Comparison of ENCODE assay signal across 28 cellular contexts in genomic region chr2:54955358-54955673, GRCh38.
DNase-seq lines count a peak whose midpoint lies in the region; ATAC-seq and TF ChIP-seq lines count a peak whose summit lies in the region.
"Had no signal": no experiment of that assay in that cellular context is flagged by ENCODE, and none has a peak within 500 bp of the region (broad histone marks: within the 10 kb centered on the region; RNA-seq: fewer than 3 reads in every experiment).

No MANE protein-coding gene starts in this region.

- no peaks in the 10 kb centered on the region for H3K79me2 ChIP-seq in neural progenitor cell (ENCODE audit: low read depth)

- H3K27me3 Mint-ChIP-seq in progenitor cell of endocrine pancreas (no peaks in the 10 kb centered on the region), neural progenitor cell (ENCODE audit: insufficient read depth, low read depth) (peaks cover 3% of the 10 kb centered on the region)
- H3K27me3 Mint-ChIP-seq: IgD-negative memory B cell; stimulated activated naive CD8-positive, alpha-beta T cell treated with anti-CD3 and anti-CD28 coated beads, Interleukin-15, Interleukin-2, amounts not matched to agents 100 ng/mL and 50 ng/mL, for 24 hours; T-helper 17 cell had no signal

- no peaks in the 10 kb centered on the region for H3K9me3 ChIP-seq in IMR-90 (ENCODE audit: control insufficient read depth, insufficient read depth, low read length)
- no peaks in the 10 kb centered on the region for H3K9me3 ChIP-seq in neuronal stem cell (replicated peaks in 1 of 2; ENCODE audit: control insufficient read depth in 2 of 2, insufficient read depth in 1 of 2, low read depth in 1 of 2, low read length in 2 of 2)
- no peaks in the 10 kb centered on the region for H3K9me3 ChIP-seq in neural progenitor cell (ENCODE audit: low read depth)
- H3K9me3 ChIP-seq: esophagus muscularis mucosa, right lobe of liver, tibial artery had no signal

- H3K36me3 Mint-ChIP-seq in progenitor cell of endocrine pancreas (ENCODE audit: insufficient read depth) = no peaks in the 10 kb centered on the region
- H3K36me3 Mint-ChIP-seq in neural progenitor cell = no peaks in the 10 kb centered on the region
- H3K36me3 Mint-ChIP-seq: CD8-positive, alpha-beta T cell; WTC11 had no signal

- POLR2A ChIA-PET in IMR-90 (lab: Charles Lee; ENCODE audit: unreplicated experiment) = no interaction called here

- WGBS in IMR-90 (ENCODE audit: extremely low coverage in 2 of 2, insufficient read length in 1 of 2), 2 experiments = no CpG with 5 or more reads among the region's 3 CpGs
- no CpG with 5 or more reads among the region's 3 CpGs for WGBS in neuronal stem cell (ENCODE audit: extremely low coverage in 2 of 2, insufficient read length in 2 of 2, insufficient replicate concordance in 1 of 2), 2 donors

- no peak overlapping the region for H2BK20ac ChIP-seq in IMR-90 (ENCODE audit: low read depth, low read length)

- H4K20me1 ChIP-seq in IMR-90 (ENCODE audit: insufficient read depth, low read length) (no peaks in the 10 kb centered on the region), neural progenitor cell (ENCODE audit: low read depth) (no peaks in the 10 kb centered on the region)

- H2BK120ac ChIP-seq in IMR-90 (ENCODE audit: low read depth, low read length) (no peak overlapping the region), neuronal stem cell (ENCODE audit: low read depth, low read length) (no peak overlapping the region)

- H2AFZ ChIP-seq in IMR-90 (replicated peaks; ENCODE audit: low read length, poor library complexity) (no peak overlapping the region), neuronal stem cell (ENCODE audit: low read length) (no peak overlapping the region), neural progenitor cell (replicated peaks) (no peak overlapping the region)

- H3K36me3 ChIP-seq in IMR-90 (ENCODE audit: control insufficient read depth, insufficient read depth, low read length) (no peaks in the 10 kb centered on the region), neuronal stem cell (replicated peaks in 1 of 2; ENCODE audit: control insufficient read depth in 2 of 2, insufficient read depth in 2 of 2, low read length in 2 of 2) (no peaks in the 10 kb centered on the region), neural progenitor cell (no peaks in the 10 kb centered on the region)
- H3K36me3 ChIP-seq: esophagus muscularis mucosa, right lobe of liver, tibial artery had no signal

- H3K9ac ChIP-seq in IMR-90 (ENCODE audit: low read depth, low read length) = no peak overlapping the region
- no peak overlapping the region for H3K9ac ChIP-seq in neuronal stem cell (ENCODE audit: low read depth, low read length, poor library complexity)
- H3K9ac ChIP-seq in neural progenitor cell = no peak overlapping the region

- H4K8ac ChIP-seq in IMR-90 (ENCODE audit: low read depth in 2 of 2, low read length in 2 of 2) = no peak overlapping the region
- H4K8ac ChIP-seq in neuronal stem cell (ENCODE audit: low read depth, low read length) = no peak overlapping the region

- H3K4me3 Mint-ChIP-seq in progenitor cell of endocrine pancreas (ENCODE audit: low read depth) (no peak overlapping the region), neural progenitor cell (no peak overlapping the region)
- H3K4me3 Mint-ChIP-seq: activated naive CD4-positive, alpha-beta T cell treated with anti-CD3 and anti-CD28 coated beads for 36 hours; CD8-positive, alpha-beta T cell; IgD-negative memory B cell; stimulated activated naive CD8-positive, alpha-beta T cell treated with anti-CD3 and anti-CD28 coated beads, Interleukin-15, Interleukin-2, amounts not matched to agents 100 ng/mL and 50 ng/mL, for 24 hours; T-helper 17 cell; WTC11 had no signal

- TF ChIP-seq RAD21 in IMR-90 (IDR thresholded peaks at IDR 0.05; ENCODE audit: low read length) = no peak

- intact Hi-C loops in IMR-90 (cut with micrococcal nuclease) = no loop called here

- in situ Hi-C loops in IMR-90 (cut with MboI; ENCODE audit: low sequenced_read_pairs) = no loop called here

- CTCF ChIA-PET in IMR-90 (lab: Yijun Ruan, JAX) = no interaction called here

- H2AK5ac ChIP-seq in IMR-90 (ENCODE audit: low read depth, low read length) = no peak overlapping the region
- H2AK5ac ChIP-seq in neuronal stem cell (ENCODE audit: low read depth, low read length) = no peak overlapping the region

- peaks cover 21% of the 10 kb centered on the region for H3K9me1 ChIP-seq in IMR-90 (ENCODE audit: insufficient read depth, low read length)

- H4K5ac ChIP-seq in IMR-90 (ENCODE audit: low read depth, low read length) = no peak overlapping the region

- no peak overlapping the region for H3K56ac ChIP-seq in IMR-90 (ENCODE audit: extremely low read depth, insufficient read depth, low read length)

- TF ChIP-seq CTCF in IMR-90 (conservative IDR thresholded peaks at IDR 0.05; ENCODE audit: low read depth, low read length) (no peak), progenitor cell of endocrine pancreas (IDR thresholded peaks at IDR 0.05; ENCODE audit: unreplicated experiment) (no peak), neural progenitor cell (IDR thresholded peaks at IDR 0.05) (no peak)

- no peak overlapping the region for H3K18ac ChIP-seq in IMR-90 (ENCODE audit: low read depth, low read length)
- H3K18ac ChIP-seq in neuronal stem cell (ENCODE audit: low read length) = peak overlapping the region; percentile 76

- H3K4me1 Mint-ChIP-seq in progenitor cell of endocrine pancreas (ENCODE audit: low read depth) (peaks cover 17% of the 10 kb centered on the region), neural progenitor cell (peaks cover 5% of the 10 kb centered on the region)
- H3K4me1 Mint-ChIP-seq: IgD-negative memory B cell had no signal

- H2BK5ac ChIP-seq in IMR-90 (ENCODE audit: low read depth, low read length, poor library complexity, severe bottlenecking) (no peak overlapping the region), neuronal stem cell (ENCODE audit: low read length) (no peak overlapping the region)

- H3K4me1 ChIP-seq in IMR-90 (ENCODE audit: control insufficient read depth, insufficient read depth, low read length) (peaks cover 10% of the 10 kb centered on the region), neuronal stem cell (ENCODE audit: control insufficient read depth in 2 of 2, insufficient read depth in 1 of 2, low read depth in 1 of 2, low read length in 2 of 2) (peaks cover 0 to 3% of the 10 kb centered on the region in 2 donors), neural progenitor cell (peaks cover 8% of the 10 kb centered on the region)
- H3K4me1 ChIP-seq: right lobe of liver had no signal

- H4K91ac ChIP-seq in IMR-90 (ENCODE audit: insufficient read depth, low read depth, low read length) = no peak overlapping the region
- H4K91ac ChIP-seq in neuronal stem cell (ENCODE audit: low read depth, low read length, poor library complexity) = no peak overlapping the region

- H2BK12ac ChIP-seq in neuronal stem cell (ENCODE audit: low read length) = no peak overlapping the region

- no peak for TF ChIP-seq POLR2A in IMR-90 (IDR thresholded peaks at IDR 0.05; ENCODE audit: low read depth, low read length)

- H3K27ac ChIP-seq in IMR-90 (ENCODE audit: insufficient read depth, low read length) = no peak overlapping the region
- peak overlapping the region; percentile 21 for H3K27ac ChIP-seq in caudate nucleus (ENCODE audit: low read depth, low read length)
- no peak overlapping the region for H3K27ac ChIP-seq in neuronal stem cell (replicated peaks; ENCODE audit: low read length)
- H3K27ac ChIP-seq in neural progenitor cell = no peak overlapping the region
- H3K27ac ChIP-seq: esophagus muscularis mucosa, right lobe of liver, SK-N-MC, tibial artery had no signal

- no peaks in the 10 kb centered on the region for H3K27me3 ChIP-seq in IMR-90 (ENCODE audit: control insufficient read depth, insufficient read depth, low read length)
- no peaks in the 10 kb centered on the region for H3K27me3 ChIP-seq in neuronal stem cell (ENCODE audit: control insufficient read depth in 3 of 3, insufficient read depth in 3 of 3, low read depth in 1 of 3, low read length in 3 of 3)
- no peaks in the 10 kb centered on the region for H3K27me3 ChIP-seq in neural progenitor cell
- H3K27me3 ChIP-seq: esophagus muscularis mucosa, right lobe of liver, tibial artery had no signal

- H2BK15ac ChIP-seq in IMR-90 (ENCODE audit: low read depth, low read length) = no peak overlapping the region; the same call in 2 of the 3 replicates
- no peak overlapping the region for H2BK15ac ChIP-seq in neuronal stem cell (ENCODE audit: low read length)

- no TSS peak for BruUV-seq in IMR-90 (replicated peaks; lab: Mats Ljungman, UMichigan)

- dilution Hi-C loops in IMR-90 (cut with HindIII; ENCODE audit: low sequenced_read_pairs, unreplicated experiment) = no loop called here

- H2AK9ac ChIP-seq in IMR-90 (replicated peaks; ENCODE audit: low read depth, low read length, poor library complexity) = no peak overlapping the region

- peak overlapping the region; percentile 24; the same call in 1 of the 2 replicates for H3K4ac ChIP-seq in IMR-90 (ENCODE audit: low read depth, low read length)
- no peak overlapping the region for H3K4ac ChIP-seq in neuronal stem cell (ENCODE audit: low read length)

- H3K4me2 ChIP-seq in IMR-90 (ENCODE audit: low read depth, low read length) = no peak overlapping the region
- H3K4me2 ChIP-seq in neuronal stem cell (ENCODE audit: insufficient read depth, low read length, poor library complexity, severe bottlenecking) = no peak overlapping the region
- no peak overlapping the region for H3K4me2 ChIP-seq in neural progenitor cell

- H3K23ac ChIP-seq in IMR-90 (ENCODE audit: low read depth, low read length) (no peak overlapping the region), neuronal stem cell (ENCODE audit: low read depth, low read length, poor library complexity) (no peak overlapping the region)

- ATAC-seq in IMR-90 (ENCODE audit: low read depth) (no peak), GM21528 (IDR thresholded peaks at IDR 0.05; ENCODE audit: low FRiP score, unreplicated experiment) (no peak)
- ATAC-seq: CD8-positive, alpha-beta T cell; T-helper 17 cell; WTC11 had no signal

- H3K79me1 ChIP-seq in IMR-90 (ENCODE audit: low read depth in 1 of 2, low read length in 2 of 2) (peaks cover 0 to 15% of the 10 kb centered on the region in 2 experiments; a peak in 3 of 4 replicates), neuronal stem cell (ENCODE audit: low read depth, low read length) (no peaks in the 10 kb centered on the region)

- H3K4me3 ChIP-seq in IMR-90 (ENCODE audit: insufficient read depth, low read depth, low read length) (no peak overlapping the region), neuronal stem cell (ENCODE audit: low read length in 2 of 2) (no peak overlapping the region), neural progenitor cell (no peak overlapping the region)
- H3K4me3 ChIP-seq: esophagus muscularis mucosa, GM12878, right lobe of liver, SK-N-MC, tibial artery had no signal

- H3K14ac ChIP-seq in IMR-90 (replicated peaks; ENCODE audit: low read depth, low read length) (no peak overlapping the region; the same call in 1 of the 2 replicates), neuronal stem cell (ENCODE audit: low read length) (no peak overlapping the region)

- no peak overlapping the region for H3K27ac Mint-ChIP-seq in progenitor cell of endocrine pancreas
- H3K27ac Mint-ChIP-seq in neural progenitor cell = no peak overlapping the region
- H3K27ac Mint-ChIP-seq: activated naive CD4-positive, alpha-beta T cell treated with anti-CD3 and anti-CD28 coated beads for 36 hours; CD8-positive, alpha-beta T cell; IgD-negative memory B cell; stimulated activated naive CD8-positive, alpha-beta T cell treated with anti-CD3 and anti-CD28 coated beads, Interleukin-15, Interleukin-2, amounts not matched to agents 100 ng/mL and 50 ng/mL, for 24 hours; T-helper 17 cell; WTC11 had no signal

- H3F3A ChIP-seq in neural progenitor cell (ENCODE audit: low read depth) = no peaks in the 10 kb centered on the region

- H3K9me3 Mint-ChIP-seq in progenitor cell of endocrine pancreas (ENCODE audit: low read depth) = no peaks in the 10 kb centered on the region
- no peaks in the 10 kb centered on the region for H3K9me3 Mint-ChIP-seq in neural progenitor cell
- H3K9me3 Mint-ChIP-seq: activated naive CD4-positive, alpha-beta T cell treated with anti-CD3 and anti-CD28 coated beads for 36 hours; CD8-positive, alpha-beta T cell; IgD-negative memory B cell; stimulated activated naive CD8-positive, alpha-beta T cell treated with anti-CD3 and anti-CD28 coated beads, Interleukin-15, Interleukin-2, amounts not matched to agents 100 ng/mL and 50 ng/mL, for 24 hours; WTC11 had no signal

- peak; percentile 25 for DNase-seq in DMS79 treated with DMSO at 0.1 percent for 48 hours (lab: John Stamatoyannopoulos, UW)
- DNase-seq in DMS79 (lab: John Stamatoyannopoulos, UW) = no peak
- DNase-seq in IMR-90 = no peak
- no peak for DNase-seq in caudate nucleus (lab: John Stamatoyannopoulos, UW)
- DNase-seq in neuronal stem cell (ENCODE audit: low spot score) = no peak
- no peak for DNase-seq in progenitor cell of endocrine pancreas (ENCODE audit: low spot score, unreplicated experiment)
- no peak for DNase-seq in neural progenitor cell (ENCODE audit: low spot score)
- DNase-seq: 8988T; activated CD4-positive, alpha-beta T cell treated with anti-CD3 and anti-CD28 coated beads, Interleukin-2, amount 50 U/mL, for 1 hour; activated naive CD4-positive, alpha-beta T cell treated with anti-CD3 and anti-CD28 coated beads for 36 hours; amygdala; CD8-positive, alpha-beta T cell; cortex of kidney; hippocampal formation; NCI-H1436 treated with DMSO at 0.1 percent for 48 hours; NCI-H2171; NCI-H524; posterior cingulate gyrus; right lobe of liver; T-helper 17 cell; tibial artery had no signal
